In genomic region chr16:78748471-78748929, GRCh38 we compare ENCODE assay signal across 19 cellular contexts.
DNase-seq lines count a peak whose midpoint lies in the region; ATAC-seq lines count a peak whose summit lies in the region.
"Had no signal": no experiment of that assay in that cellular context is flagged by ENCODE, and none has a peak within 500 bp of the region (broad histone marks: within the 10 kb centered on the region; RNA-seq: fewer than 3 reads in every experiment).

No MANE protein-coding gene starts in this region.

- H3K4me3 ChIP-seq in CD4-positive, CD25-positive, alpha-beta regulatory T cell (ENCODE audit: low read depth, low read length), result no peak overlapping the region
- H3K4me3 ChIP-seq: breast epithelium, thoracic aorta had no signal

- peaks cover 0 to 3% (median 0%) of the 10 kb centered on the region in 7 donors for H3K9me3 Mint-ChIP-seq in CD4-positive, CD25-positive, alpha-beta regulatory T cell
- H3K9me3 Mint-ChIP-seq: immature natural killer cell had no signal

- peaks cover 17 to 38% (median 28%) of the 10 kb centered on the region in 4 donors for H3K4me1 Mint-ChIP-seq in CD4-positive, CD25-positive, alpha-beta regulatory T cell

- H3K9me3 ChIP-seq in CD4-positive, CD25-positive, alpha-beta regulatory T cell (ENCODE audit: control insufficient read depth in 2 of 2, low read length in 2 of 2), result no peaks in the 10 kb centered on the region
- H3K9me3 ChIP-seq: breast epithelium, thoracic aorta had no signal

- no peaks in the 10 kb centered on the region for H3K36me3 ChIP-seq in CD4-positive, CD25-positive, alpha-beta regulatory T cell (ENCODE audit: control insufficient read depth, insufficient read depth, low read length)
- H3K36me3 ChIP-seq: breast epithelium, thoracic aorta had no signal

- no peak overlapping the region for H3K27ac ChIP-seq in CD4-positive, CD25-positive, alpha-beta regulatory T cell (ENCODE audit: insufficient read depth, low read length, poor library complexity, severe bottlenecking)
- H3K27ac ChIP-seq: breast epithelium, thoracic aorta had no signal

- H3K36me3 Mint-ChIP-seq in CD4-positive, CD25-positive, alpha-beta regulatory T cell, result no peaks in the 10 kb centered on the region
- H3K36me3 Mint-ChIP-seq: immature natural killer cell had no signal

- peaks cover 24% of the 10 kb centered on the region for H3K4me1 ChIP-seq in CD4-positive, CD25-positive, alpha-beta regulatory T cell (ENCODE audit: control insufficient read depth, insufficient read depth, low read length, poor library complexity, severe bottlenecking)
- H3K4me1 ChIP-seq: breast epithelium had no signal

- no peak for DNase-seq in CD4-positive, CD25-positive, alpha-beta regulatory T cell
- DNase-seq in NCI-H1048 (lab: John Stamatoyannopoulos, UW) (peak; percentile 1), NCI-H526 (lab: John Stamatoyannopoulos, UW) (peak; percentile 36 to 48), Right ventricle myocardium superior (no peak)
- no peak for DNase-seq in activated CD4-positive, alpha-beta T cell treated with anti-CD3 and anti-CD28 coated beads, Interleukin-2, amount 50 U/mL, for 48 hours
- DNase-seq: activated naive CD4-positive, alpha-beta T cell treated with anti-CD3 and anti-CD28 coated beads, Interleukin-2, amount 50 U/mL, for 16 hours; DMS53; effector memory CD4-positive, alpha-beta T cell; foreskin melanocyte; immature natural killer cell; midbrain; NK-92 treated with Interleukin-12 subunit alpha and Interleukin-12 subunit beta, amount 100 ng/mL, for 24 hours; posterior cingulate gyrus had no signal

- ATAC-seq in CD4-positive, CD25-positive, alpha-beta regulatory T cell (ENCODE audit: low read depth in 2 of 2), result no peak
- ATAC-seq in esophagus mucosa (peak; percentile 51), Right ventricle myocardium superior (ENCODE audit: poor library complexity) (no peak), HG02798 (IDR thresholded peaks at IDR 0.05; ENCODE audit: poor library complexity, unreplicated experiment) (no peak), HG02610 (IDR thresholded peaks at IDR 0.05; ENCODE audit: unreplicated experiment) (no peak)
- ATAC-seq: HCT116 had no signal

- peak overlapping the region in 2 of 3 donors; percentile 22 to 62 for H3K27ac Mint-ChIP-seq in CD4-positive, CD25-positive, alpha-beta regulatory T cell

- H3K4me3 Mint-ChIP-seq in CD4-positive, CD25-positive, alpha-beta regulatory T cell, result peak overlapping the region in 1 of 4 donors; percentile 54

- no peaks in the 10 kb centered on the region for H3K27me3 Mint-ChIP-seq in CD4-positive, CD25-positive, alpha-beta regulatory T cell

- intact Hi-C loops in Right ventricle myocardium superior (cut with DNase I), result no loop called here

- no peaks in the 10 kb centered on the region for H3K27me3 ChIP-seq in CD4-positive, CD25-positive, alpha-beta regulatory T cell (ENCODE audit: control insufficient read depth, insufficient read depth, low read length)
- H3K27me3 ChIP-seq: breast epithelium had no signal

Comparison
In these comparisons a context has a peak if more than half of its experiments do, and no peak if none do; other contexts are left out.
1. DNase-seq: peak in NCI-H1048 (single experiment) and NCI-H526 (2 of 2); none in CD4-positive, CD25-positive, alpha-beta regulatory T cell (0 of 3), Right ventricle myocardium superior (single experiment) and activated CD4-positive, alpha-beta T cell treated with anti-CD3 and anti-CD28 coated beads, Interleukin-2, amount 50 U/mL, for 48 hours (0 of 2).